7 cellular contexts compared by ENCODE assay signal in the genomic region with DNA sequence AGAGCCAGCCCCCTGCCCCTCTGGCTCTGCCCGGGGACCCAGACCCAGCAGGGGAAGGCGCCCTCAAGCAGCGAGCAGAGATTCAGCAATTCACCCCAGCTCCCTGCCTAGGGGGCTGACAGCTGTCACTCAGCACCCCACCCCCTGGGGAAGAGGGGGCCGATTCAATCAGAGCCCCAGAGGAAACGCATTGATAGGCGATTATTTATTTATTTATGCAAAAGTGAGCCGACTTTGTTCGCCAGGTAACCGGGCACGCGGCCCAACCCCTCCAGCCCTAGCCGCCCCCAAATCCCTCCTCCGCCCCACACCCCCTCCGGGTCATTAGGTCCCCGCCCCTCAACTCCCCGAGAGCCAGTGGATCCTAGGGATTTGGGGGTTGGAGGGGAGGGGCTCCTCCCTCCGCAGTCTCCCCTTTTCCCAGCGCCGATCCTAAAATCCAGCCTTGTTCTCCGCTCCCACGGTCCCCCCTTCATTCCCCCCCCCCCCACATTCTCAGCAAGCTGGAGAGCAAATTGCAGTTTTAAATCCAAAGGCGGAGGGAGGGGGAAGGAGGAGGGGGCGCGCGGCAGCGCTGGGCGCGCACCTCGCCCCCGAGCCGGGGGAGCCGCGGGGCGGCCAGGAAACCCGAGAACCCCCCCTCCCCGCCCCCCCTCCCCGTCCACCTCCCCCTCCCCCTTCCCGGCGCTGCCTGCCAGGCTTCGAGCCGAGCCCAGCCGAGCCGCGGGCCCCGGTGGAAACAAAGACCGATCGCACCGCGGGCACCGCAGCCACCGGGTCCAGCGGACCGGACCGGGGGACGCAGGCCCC. TPM values are rescaled to one million over a fixed set of nuclear protein-coding genes. Genes with fewer than 3 reads are reported as not detected.
DNase-seq lines count a peak whose midpoint lies in the region; ATAC-seq and TF ChIP-seq lines count a peak whose summit lies in the region.

No MANE protein-coding gene starts in this region.

- no peak for TF ChIP-seq CTCF in GM12864 (IDR thresholded peaks at IDR 0.05; ENCODE audit: low read depth, low read length, missing control alignments)

- DNase-seq in GM12864 (ENCODE audit: low read depth), result no peak
- peak; percentile 37 for DNase-seq in NCI-H128 (lab: John Stamatoyannopoulos, UW; ENCODE audit: unreplicated experiment)
- DNase-seq in anterior cingulate cortex (lab: John Stamatoyannopoulos, UW), result peak in 34 of 58 donors; percentile 23 to 67 (median 48)
- DNase-seq in hepatic stellate cell (ENCODE audit: low spot score), result peak; percentile 84
- peak; percentile 85 for DNase-seq in sciatic nerve (ENCODE audit: low spot score)
- DNase-seq in NCI-H2081 treated with DMSO at 0.1 percent for 48 hours (lab: John Stamatoyannopoulos, UW), result no peak
- DNase-seq in LoVo (ENCODE audit: low spot score), result no peak

- ATAC-seq in sciatic nerve, result no peak

- intact Hi-C loops in sciatic nerve (cut with DNase I), result loop anchor here (5.0 kb wide), 1 partner anchor 35 kb away; no protein-coding TSS in a partner anchor

- H3K4me3 ChIP-seq in GM12864 (ENCODE audit: low read depth, low read length), result peak overlapping the region; percentile 61

RNA-seq across cellular contexts. Expression of gene AHDC1, which starts 1.2 kb away (rescaled TPM):
- total RNA-seq in sciatic nerve, result 61.9 TPM

RNA-seq across cellular contexts. Expression of gene FGR, which starts 32.3 kb away (rescaled TPM):
- 15.3 TPM for total RNA-seq in sciatic nerve

Comparison
In these comparisons a context has a peak if more than half of its experiments do, and no peak if none do; other contexts are left out.
1. DNase-seq: peak in NCI-H128 (single experiment), anterior cingulate cortex (34 of 58), hepatic stellate cell (single experiment) and sciatic nerve (single experiment); none in GM12864 (single experiment), NCI-H2081 treated with DMSO at 0.1 percent for 48 hours (single experiment) and LoVo (single experiment).